In genomic region chr16:83215417-83216001, GRCh38 we compare ENCODE assay signal across 8 cellular contexts.
DNase-seq lines count a peak whose midpoint lies in the region; ATAC-seq and TF ChIP-seq lines count a peak whose summit lies in the region.

No MANE protein-coding gene starts in this region.

- H3K36me3 Mint-ChIP-seq in Calu3 (ENCODE audit: insufficient read depth, unreplicated experiment) (no peaks in the 10 kb centered on the region), endothelial cell (ENCODE audit: low read depth, unreplicated experiment) (no peaks in the 10 kb centered on the region), progenitor cell of endocrine pancreas (ENCODE audit: insufficient read depth) (peaks cover 2% of the 10 kb centered on the region)
- H3K36me3 Mint-ChIP-seq in activated CD4-positive, alpha-beta T cell treated with anti-CD3 and anti-CD28 coated beads for 36 hours (ENCODE audit: low read depth): no peaks in the 10 kb centered on the region

- DNase-seq in Calu3: peak; percentile 26
- peak; percentile 38 for DNase-seq in HT1080 (ENCODE audit: low read depth)
- DNase-seq in activated CD4-positive, alpha-beta T cell treated with anti-CD3 and anti-CD28 coated beads for 36 hours: peak; percentile 79
- peak; percentile 81 for DNase-seq in endothelial cell (ENCODE audit: low spot score)
- DNase-seq in progenitor cell of endocrine pancreas (ENCODE audit: low spot score, unreplicated experiment): peak; percentile 55
- no peak for DNase-seq in inferior parietal cortex (ENCODE audit: extremely low spot score)

- H3K27ac Mint-ChIP-seq in Calu3 (ENCODE audit: unreplicated experiment): no peak overlapping the region
- H3K27ac Mint-ChIP-seq in activated CD4-positive, alpha-beta T cell treated with anti-CD3 and anti-CD28 coated beads for 36 hours: no peak overlapping the region
- no peak overlapping the region for H3K27ac Mint-ChIP-seq in endothelial cell (ENCODE audit: unreplicated experiment)
- no peak overlapping the region for H3K27ac Mint-ChIP-seq in progenitor cell of endocrine pancreas

- peak; percentile 16 for ATAC-seq in activated CD4-positive, alpha-beta T cell treated with anti-CD3 and anti-CD28 coated beads for 36 hours
- ATAC-seq in GM21717 (IDR thresholded peaks at IDR 0.05; ENCODE audit: unreplicated experiment): no peak
- ATAC-seq in GM19397 (IDR thresholded peaks at IDR 0.05; ENCODE audit: unreplicated experiment): no peak

- POLR2A ChIA-PET in activated CD4-positive, alpha-beta T cell treated with anti-CD3 and anti-CD28 coated beads for 36 hours (lab: Charles Lee): no interaction called here

- H3K27me3 Mint-ChIP-seq in Calu3 (ENCODE audit: unreplicated experiment) (no peaks in the 10 kb centered on the region), endothelial cell (ENCODE audit: unreplicated experiment) (no peaks in the 10 kb centered on the region), progenitor cell of endocrine pancreas (no peaks in the 10 kb centered on the region)
- no peaks in the 10 kb centered on the region for H3K27me3 Mint-ChIP-seq in activated CD4-positive, alpha-beta T cell treated with anti-CD3 and anti-CD28 coated beads for 36 hours

- CTCF ChIA-PET in Calu3 (lab: Charles Lee): interaction anchor here (0.7 kb wide), 1 partner anchor 825 kb away, joined by 3 read pairs; no protein-coding TSS in a partner anchor
- CTCF ChIA-PET in activated CD4-positive, alpha-beta T cell treated with anti-CD3 and anti-CD28 coated beads for 36 hours (lab: Charles Lee): interaction anchor here (0.8 to 1.8 kb wide), 2 partner anchors 16 to 952 kb away, joined by 3 to 11 read pairs; no protein-coding TSS in a partner anchor

- H3K9me3 Mint-ChIP-seq in Calu3 (ENCODE audit: low read depth, unreplicated experiment) (peaks cover 4% of the 10 kb centered on the region), endothelial cell (ENCODE audit: unreplicated experiment) (no peaks in the 10 kb centered on the region), progenitor cell of endocrine pancreas (ENCODE audit: low read depth) (peaks cover 10% of the 10 kb centered on the region)
- H3K9me3 Mint-ChIP-seq in activated CD4-positive, alpha-beta T cell treated with anti-CD3 and anti-CD28 coated beads for 36 hours (ENCODE audit: low read depth): peaks cover 3% of the 10 kb centered on the region

- peak; percentile 70 for TF ChIP-seq CTCF in Calu3 (IDR thresholded peaks at IDR 0.05; ENCODE audit: unreplicated experiment)
- peak; percentile 98 for TF ChIP-seq CTCF in endothelial cell (IDR thresholded peaks at IDR 0.05; ENCODE audit: unreplicated experiment)
- peak; percentile 85 for TF ChIP-seq CTCF in progenitor cell of endocrine pancreas (IDR thresholded peaks at IDR 0.05; ENCODE audit: unreplicated experiment)

- BruUV-seq in Calu3 (replicated peaks; lab: Mats Ljungman, UMichigan): no TSS peak

- intact Hi-C loops in Calu3 (cut with micrococcal nuclease; ENCODE audit: unreplicated experiment): no loop called here
- intact Hi-C loops in activated CD4-positive, alpha-beta T cell treated with anti-CD3 and anti-CD28 coated beads for 36 hours (cut with DNase I, micrococcal nuclease): loop anchor here (1.0 kb wide), 3 partner anchors 102 to 952 kb away; no protein-coding TSS in a partner anchor

- H3K4me1 Mint-ChIP-seq in Calu3 (ENCODE audit: low read depth, unreplicated experiment) (no peaks in the 10 kb centered on the region), endothelial cell (ENCODE audit: unreplicated experiment) (no peaks in the 10 kb centered on the region), progenitor cell of endocrine pancreas (ENCODE audit: low read depth) (no peaks in the 10 kb centered on the region)
- no peaks in the 10 kb centered on the region for H3K4me1 Mint-ChIP-seq in activated CD4-positive, alpha-beta T cell treated with anti-CD3 and anti-CD28 coated beads for 36 hours

- no peak overlapping the region for H3K4me3 Mint-ChIP-seq in Calu3 (ENCODE audit: low read depth, unreplicated experiment)
- H3K4me3 Mint-ChIP-seq in activated CD4-positive, alpha-beta T cell treated with anti-CD3 and anti-CD28 coated beads for 36 hours: no peak overlapping the region
- H3K4me3 Mint-ChIP-seq in endothelial cell (ENCODE audit: unreplicated experiment): no peak overlapping the region
- H3K4me3 Mint-ChIP-seq in progenitor cell of endocrine pancreas (ENCODE audit: low read depth): no peak overlapping the region
